ENCODE assay signal across 7 cellular contexts in genomic region chr17:48468299-48468698, GRCh38. TPM values are rescaled to one million over a fixed set of nuclear protein-coding genes. Genes with fewer than 3 reads are reported as not detected.
"Had no signal": no experiment of that assay in that cellular context is flagged by ENCODE, and none has a peak within 500 bp of the region (broad histone marks: within the 10 kb centered on the region; RNA-seq: fewer than 3 reads in every experiment).

No MANE protein-coding gene starts in this region.

- H2AFZ ChIP-seq: GM23338 had no signal

- H3K36me3 Mint-ChIP-seq: IgD-negative memory B cell had no signal

- H3K9me3 Mint-ChIP-seq: GM23338, H9, IgD-negative memory B cell had no signal

- DNase-seq: H9, HCEC 1CT had no signal

- H3K4me3 Mint-ChIP-seq: GM23338, H9, IgD-negative memory B cell had no signal

- H3K4me2 ChIP-seq: GM23338 had no signal

- H3K4me3 ChIP-seq: GM23338 had no signal

- H3K27ac ChIP-seq: HL-60 had no signal

- H3K27ac Mint-ChIP-seq: GM23338, H9 had no signal

RNA-seq across cellular contexts. Expression of gene SKAP1, which starts 38.3 kb away (rescaled TPM):
- total RNA-seq: GM23338, H1, H9, HepG2 had no signal
